1 cellular context compared by ENCODE assay signal in the genomic region with DNA sequence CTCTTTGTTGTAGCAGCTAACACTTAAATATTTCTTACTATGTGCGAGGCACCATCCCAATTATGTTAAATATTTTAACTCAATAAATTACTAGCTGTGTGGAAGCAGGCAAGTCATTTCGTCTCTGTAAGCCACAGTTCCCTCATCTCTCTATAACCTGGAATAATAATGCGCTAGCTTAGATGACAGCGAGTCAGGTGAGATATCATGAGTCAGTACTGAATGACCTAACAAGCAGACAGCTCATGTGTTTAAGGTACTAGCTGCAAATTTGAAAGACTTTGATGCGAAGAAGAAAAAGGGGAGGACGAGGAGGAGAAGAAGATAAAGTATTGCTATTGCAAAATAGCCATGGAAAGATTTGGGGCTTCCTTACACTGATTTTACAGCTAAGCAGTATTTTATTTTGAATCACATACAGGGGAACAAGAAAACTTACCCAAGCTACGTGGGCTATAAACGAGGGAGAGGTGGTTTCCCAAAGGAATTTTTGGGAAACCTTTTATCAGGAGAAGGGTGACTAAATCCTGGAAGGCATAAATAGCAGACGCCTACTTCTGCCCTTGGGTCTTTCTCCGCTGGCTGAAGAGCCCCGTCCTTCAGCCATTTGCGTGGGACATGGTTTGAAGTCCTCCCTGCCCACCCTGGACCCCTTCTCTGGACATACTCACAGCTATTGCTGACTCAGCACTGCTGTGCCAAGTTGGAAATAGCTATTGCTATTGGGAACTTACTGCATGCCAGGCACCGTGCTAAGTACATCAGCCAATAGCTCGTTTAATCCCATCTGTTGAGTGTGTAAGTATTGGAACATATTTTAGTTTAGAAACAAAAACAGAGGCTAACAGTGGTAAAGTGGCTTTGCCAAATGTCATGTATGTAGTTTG.
TF ChIP-seq lines count a peak whose summit lies in the region.

No MANE protein-coding gene starts in this region.

TF ChIP-seq in HEK293, 187 proteins besides CTCF, POLR2A, EP300 and RAD21 (continued from another document):
- TF ChIP-seq, protein P1, sequence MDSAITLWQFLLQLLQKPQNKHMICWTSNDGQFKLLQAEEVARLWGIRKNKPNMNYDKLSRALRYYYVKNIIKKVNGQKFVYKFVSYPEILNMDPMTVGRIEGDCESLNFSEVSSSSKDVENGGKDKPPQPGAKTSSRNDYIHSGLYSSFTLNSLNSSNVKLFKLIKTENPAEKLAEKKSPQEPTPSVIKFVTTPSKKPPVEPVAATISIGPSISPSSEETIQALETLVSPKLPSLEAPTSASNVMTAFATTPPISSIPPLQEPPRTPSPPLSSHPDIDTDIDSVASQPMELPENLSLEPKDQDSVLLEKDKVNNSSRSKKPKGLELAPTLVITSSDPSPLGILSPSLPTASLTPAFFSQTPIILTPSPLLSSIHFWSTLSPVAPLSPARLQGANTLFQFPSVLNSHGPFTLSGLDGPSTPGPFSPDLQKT (IDR thresholded peaks at IDR 0.05; ENCODE audit: borderline replicate concordance, low read depth, low read length): no peak
- TF ChIP-seq ZNF335 (tag by site-specific recombination; conservative IDR thresholded peaks at IDR 0.05) (peak; percentile 64), ZNF610 (tag by site-specific recombination; IDR thresholded peaks at IDR 0.05; ENCODE audit: borderline replicate concordance) (no peak), KLF1 (tag by site-specific recombination; IDR thresholded peaks at IDR 0.05) (no peak)
